In genomic region chr5:1176473-1177391, GRCh38 we compare ENCODE assay signal across 1 cellular context.
TF ChIP-seq lines count a peak whose summit lies in the region.

No MANE protein-coding gene starts in this region.

TF ChIP-seq in K562, 482 proteins besides CTCF, POLR2A, EP300 and RAD21 (continued from another document):
- TF ChIP-seq PKNOX1 (IDR thresholded peaks at IDR 0.05) (peak; percentile 55; the same call in 1 of the 2 replicates), ZKSCAN1 (IDR thresholded peaks at IDR 0.05; ENCODE audit: low read depth, low read length) (0 out of 2 replicates have a peak, but pooled peaks have one; percentile 54), PML (IDR thresholded peaks at IDR 0.05; ENCODE audit: low read length) (no peak)
